35 cellular contexts compared by ENCODE assay signal in genomic region chr4:73765296-73765695, GRCh38. TPM values are rescaled to one million over a fixed set of nuclear protein-coding genes. Genes with fewer than 3 reads are reported as not detected.
"Had no signal": no experiment of that assay in that cellular context is flagged by ENCODE, and none has a peak within 500 bp of the region (broad histone marks: within the 10 kb centered on the region; RNA-seq: fewer than 3 reads in every experiment).

No MANE protein-coding gene starts in this region.

- FAIRE-seq: astrocyte, TTC549 had no signal

- ATAC-seq: activated CD8-positive, alpha-beta T cell treated with anti-CD3 and anti-CD28 coated beads for 36 hours; activated naive CD4-positive, alpha-beta T cell treated with anti-CD3 and anti-CD28 coated beads, Interleukin-2, amount 50 U/mL, for 72 hours; activated T-cell treated with anti-CD3 and anti-CD28 coated beads, Interleukin-2, amount 50 U/mL, for 4 hours; activated T-cell treated with anti-CD3 and anti-CD28 coated beads, Interleukin-2, amount 50 U/mL, for 72 hours; activated T-helper 17 cell treated with anti-CD3 and anti-CD28 coated beads, Interleukin-2, amount 50 U/mL, for 72 hours; body of pancreas; T-cell; T-helper 17 cell had no signal

- H3K4me1 ChIP-seq: adrenal gland, body of pancreas, breast epithelium had no signal

- H3K27ac ChIP-seq: adrenal gland, body of pancreas, brain microvascular endothelial cell, breast epithelium, cardiac muscle cell, VCaP had no signal

- H3K36me3 ChIP-seq: adrenal gland, brain microvascular endothelial cell, breast epithelium, cardiac muscle cell had no signal

- H3K4me3 ChIP-seq: adrenal gland, body of pancreas, breast epithelium, cardiac muscle cell had no signal

- H3K27me3 ChIP-seq: adrenal gland, body of pancreas, brain microvascular endothelial cell, breast epithelium, cardiac muscle cell had no signal

- DNase-seq: activated B cell treated with CpG ODN at 0.5 μM for 24 hours; activated CD4-positive, alpha-beta memory T cell treated with anti-CD3 and anti-CD28 coated beads for 36 hours; activated CD4-positive, alpha-beta T cell treated with anti-CD3 and anti-CD28 coated beads for 4 hours; activated CD4-positive, alpha-beta T cell treated with anti-CD3 and anti-CD28 coated beads, Interleukin-2, amount 10 ng/mL, durations not matched to agents 24 days and 14 days; activated CD4-positive, alpha-beta T cell treated with anti-CD3 and anti-CD28 coated beads, Interleukin-2, amount 50 U/mL, for 1 hour; activated CD4-positive, alpha-beta T cell treated with anti-CD3 and anti-CD28 coated beads, Interleukin-2, amount 50 U/mL, for 4 hours; activated CD4-positive, CD25-positive, alpha-beta regulatory T cell treated with anti-CD3 and anti-CD28 coated beads, Interleukin-2, amount 50 U/mL, for 72 hours; activated CD8-positive, alpha-beta memory T cell treated with anti-CD3 and anti-CD28 coated beads, Interleukin-2, amount 50 U/mL, for 4 hours; activated CD8-positive, alpha-beta T cell treated with anti-CD3 and anti-CD28 coated beads for 36 hours; activated effector memory CD4-positive, alpha-beta T cell treated with anti-CD3 and anti-CD28 coated beads, Interleukin-2, amount 50 U/mL, for 16 hours; activated gamma-delta T cell treated with Interleukin-2 at 50 U/mL for 16 hours; activated naive CD4-positive, alpha-beta T cell; activated naive CD4-positive, alpha-beta T cell treated with anti-CD3 and anti-CD28 coated beads for 36 hours; activated naive CD4-positive, alpha-beta T cell treated with anti-CD3 and anti-CD28 coated beads, Interleukin-2, amount 50 U/mL, for 16 hours; activated naive CD8-positive, alpha-beta T cell treated with anti-CD3 and anti-CD28 coated beads for 36 hours; activated T-cell treated with anti-CD3 and anti-CD28 coated beads for 4 hours; activated T-cell treated with anti-CD3 and anti-CD28 coated beads, Interleukin-2, amount 50 U/mL, for 1 hour; activated T-cell treated with anti-CD3 and anti-CD28 coated beads, Interleukin-2, amount 50 U/mL, for 4 hours; activated T-cell treated with anti-CD3 and anti-CD28 coated beads, Interleukin-2, amount 50 U/mL, for 72 hours; adrenal gland; amniotic stem cell; aorta; body of pancreas; caudate nucleus; cerebellar nuclear complex; T-cell; T-helper 17 cell had no signal

RNA-seq across cellular contexts. Expression of gene CXCL8, which starts 24.9 kb away (rescaled TPM):
- total RNA-seq: activated naive CD4-positive, alpha-beta T cell treated with anti-CD3 and anti-CD28 coated beads for 36 hours; cardiac muscle cell had no signal
- polyA plus RNA-seq: cardiac muscle cell had no signal
